ENCODE assay signal across 2 cellular contexts in genomic region chr5:1054018-1054798, GRCh38.
TF ChIP-seq lines count a peak whose summit lies in the region.

No MANE protein-coding gene starts in this region.

TF ChIP-seq in SK-N-SH, 30 proteins besides CTCF, POLR2A, EP300 and RAD21 (continued from another document):
- TF ChIP-seq ZBTB33 (IDR thresholded peaks at IDR 0.05; ENCODE audit: borderline replicate concordance, low read depth), result no peak
TF ChIP-seq in SK-N-SH: peak in this region for 0.

TF ChIP-seq in SK-N-SH treated with all-trans-retinoic acid at 6 μM for 48 hours, 23 proteins besides CTCF, POLR2A, EP300 and RAD21 (continued from another document):
- TF ChIP-seq TSHZ2 (CRISPR knock-in tag; IDR thresholded peaks at IDR 0.05) (no peak), TOX (CRISPR knock-in tag; IDR thresholded peaks at IDR 0.05; ENCODE audit: borderline replicate concordance) (no peak), PPARA (CRISPR knock-in tag; IDR thresholded peaks at IDR 0.05; ENCODE audit: borderline replicate concordance) (no peak), SNAI2 (CRISPR knock-in tag; IDR thresholded peaks at IDR 0.05) (no peak), ZFP3 (CRISPR knock-in tag; IDR thresholded peaks at IDR 0.05) (no peak), RARB (CRISPR knock-in tag; IDR thresholded peaks at IDR 0.05) (no peak), CSRNP3 (CRISPR knock-in tag; IDR thresholded peaks at IDR 0.05) (no peak), GLIS3 (CRISPR knock-in tag; IDR thresholded peaks at IDR 0.05) (no peak), CSDC2 (CRISPR knock-in tag; IDR thresholded peaks at IDR 0.05) (no peak), ZNF8 (CRISPR knock-in tag; IDR thresholded peaks at IDR 0.05) (no peak), ISL1 (CRISPR knock-in tag; IDR thresholded peaks at IDR 0.05) (no peak), ARNTL (CRISPR knock-in tag; IDR thresholded peaks at IDR 0.05; ENCODE audit: borderline replicate concordance, low read depth) (no peak), PATZ1 (CRISPR knock-in tag; IDR thresholded peaks at IDR 0.05; ENCODE audit: borderline replicate concordance) (no peak)
